Comparison of ENCODE assay signal across 1 cellular context in the genomic region with DNA sequence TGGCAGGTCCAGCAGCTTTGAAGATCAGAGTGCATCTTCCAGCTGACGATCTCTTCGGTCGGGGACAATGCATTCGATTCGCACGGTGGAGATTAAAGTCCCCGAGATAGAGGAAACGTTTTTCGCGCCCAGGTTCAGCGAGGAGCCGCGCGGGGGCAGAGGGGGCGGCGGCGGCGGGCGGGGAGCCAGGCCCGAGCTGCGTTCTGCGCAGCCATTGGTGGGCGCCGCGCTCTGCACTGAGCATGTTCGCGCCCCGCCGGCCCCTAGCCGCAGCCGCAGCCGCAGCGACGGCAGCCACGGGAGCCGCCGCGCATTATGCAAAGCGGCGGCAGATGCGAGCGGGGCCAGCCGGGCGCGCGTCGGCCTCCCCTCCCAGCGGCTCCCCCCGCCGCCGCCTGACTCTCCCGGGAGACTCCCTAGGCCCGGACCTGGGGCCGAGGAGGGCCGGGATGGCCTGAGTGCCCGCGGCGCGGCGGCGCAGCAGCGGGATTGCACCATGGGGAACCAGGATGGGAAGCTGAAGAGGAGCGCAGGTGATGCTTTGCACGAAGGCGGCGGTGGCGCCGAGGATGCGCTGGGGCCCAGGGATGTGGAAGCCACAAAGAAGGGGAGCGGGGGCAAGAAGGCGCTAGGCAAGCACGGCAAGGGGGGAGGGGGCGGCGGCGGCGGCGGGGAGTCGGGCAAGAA.
TF ChIP-seq lines count a peak whose summit lies in the region.

A gene (plus strand): TSS at position 270 of the 687 bp plus-strand sequence. CDS start 227 bp downstream, at position 497.

TF ChIP-seq in GM12878, 131 proteins besides CTCF, POLR2A, EP300 and RAD21 (continued from another document):
- TF ChIP-seq, protein P1, sequence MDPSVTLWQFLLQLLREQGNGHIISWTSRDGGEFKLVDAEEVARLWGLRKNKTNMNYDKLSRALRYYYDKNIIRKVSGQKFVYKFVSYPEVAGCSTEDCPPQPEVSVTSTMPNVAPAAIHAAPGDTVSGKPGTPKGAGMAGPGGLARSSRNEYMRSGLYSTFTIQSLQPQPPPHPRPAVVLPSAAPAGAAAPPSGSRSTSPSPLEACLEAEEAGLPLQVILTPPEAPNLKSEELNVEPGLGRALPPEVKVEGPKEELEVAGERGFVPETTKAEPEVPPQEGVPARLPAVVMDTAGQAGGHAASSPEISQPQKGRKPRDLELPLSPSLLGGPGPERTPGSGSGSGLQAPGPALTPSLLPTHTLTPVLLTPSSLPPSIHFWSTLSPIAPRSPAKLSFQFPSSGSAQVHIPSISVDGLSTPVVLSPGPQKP (IDR thresholded peaks at IDR 0.05; ENCODE audit: low read depth, low read length) = no peak
